8 cellular contexts compared by ENCODE assay signal in genomic region chr4:158209825-158210807, GRCh38.
DNase-seq lines count a peak whose midpoint lies in the region; ATAC-seq and TF ChIP-seq lines count a peak whose summit lies in the region.

Gene TMEM144, plus strand, starts transcription at chr4:158210486. Its CDS starts 2,182 bp downstream, at chr4:158212668.

- 0 out of 2 replicates have a peak, but pooled peaks have one; percentile 4 for TF ChIP-seq CTCF in WERI-Rb-1 (IDR thresholded peaks at IDR 0.05; ENCODE audit: low read depth, low read length)
- TF ChIP-seq CTCF in coronary artery (IDR thresholded peaks at IDR 0.05) = no peak

- peak within 1 kb of the TSS; percentile 43 for H3K9ac ChIP-seq in ES-I3 (ENCODE audit: low read depth, low read length)

- H3K4me3 ChIP-seq in WERI-Rb-1 (ENCODE audit: low read depth, low read length) (peak within 1 kb of the TSS; percentile 70), coronary artery (peak within 1 kb of the TSS; percentile 62)

- DNase-seq in KBM-7 = peak; percentile 90
- DNase-seq in WERI-Rb-1 = peak; percentile 92
- DNase-seq in coronary artery (ENCODE audit: low spot score) = peak; percentile 97
- peak; percentile 30 to 40 (median 34) for DNase-seq in stimulated activated CD4-positive, alpha-beta T cell treated with anti-CD3 and anti-CD28 coated beads, Interleukin-12 subunit alpha, Interleukin-12 subunit beta, amount 100 ng/mL, for 48 hours (ENCODE audit: low read depth in 2 of 3, low spot score in 1 of 3)
- no peak for DNase-seq in activated CD4-positive, CD25-positive, alpha-beta regulatory T cell (lab: John Stamatoyannopoulos, UW)

- in situ Hi-C loops in KBM-7 (cut with MboI; ENCODE audit: low pct_unique_long_range_greater_than_20kb, low sequenced_read_pairs) = no loop called here

- peak; percentile 93 for ATAC-seq in GM21786 (IDR thresholded peaks at IDR 0.05; ENCODE audit: unreplicated experiment)

- H3K27ac ChIP-seq in WERI-Rb-1 (peak within 1 kb of the TSS; percentile 57), coronary artery (peak within 1 kb of the TSS; percentile 77 to 95), layer of hippocampus (ENCODE audit: low read depth, low read length) (peak within 1 kb of the TSS; percentile 97)

- no peaks in the 10 kb centered on the region for H3K27me3 ChIP-seq in WERI-Rb-1 (ENCODE audit: insufficient read depth, low read depth, severe bottlenecking)
- no peaks in the 10 kb centered on the region for H3K27me3 ChIP-seq in layer of hippocampus (ENCODE audit: control insufficient read depth, insufficient read depth, low read length)

- no peaks in the 10 kb centered on the region for H3K4me1 ChIP-seq in ES-I3 (ENCODE audit: insufficient read depth, low read length)

- H3K9me3 ChIP-seq in ES-I3 (ENCODE audit: control insufficient read depth, insufficient read depth, low read length) = no peaks in the 10 kb centered on the region
- no peaks in the 10 kb centered on the region for H3K9me3 ChIP-seq in WERI-Rb-1 (ENCODE audit: severe bottlenecking)

- H3K36me3 ChIP-seq in ES-I3 (ENCODE audit: insufficient read depth, low read length) (no peaks in the 10 kb centered on the region), WERI-Rb-1 (no peaks in the 10 kb centered on the region)

Comparison
In these comparisons a context has a peak if more than half of its experiments do, and no peak if none do; other contexts are left out.
1. DNase-seq: peak in KBM-7 (single experiment), WERI-Rb-1 (single experiment), coronary artery (single experiment) and stimulated activated CD4-positive, alpha-beta T cell treated with anti-CD3 and anti-CD28 coated beads, Interleukin-12 subunit alpha, Interleukin-12 subunit beta, amount 100 ng/mL, for 48 hours (3 of 3); none in activated CD4-positive, CD25-positive, alpha-beta regulatory T cell (0 of 4).
2. Peak in every context shown above with its lines, with median percentiles within 50 percentile points of each other: H3K27ac ChIP-seq.